Comparison of ENCODE assay signal across 19 cellular contexts in genomic region chr13:111206148-111206547, GRCh38.
"Had no signal": no experiment of that assay in that cellular context is flagged by ENCODE, and none has a peak within 500 bp of the region (broad histone marks: within the 10 kb centered on the region; RNA-seq: fewer than 3 reads in every experiment).

No MANE protein-coding gene starts in this region.

- H3K9me3 ChIP-seq: right atrium auricular region, tibial nerve, vagina had no signal

- H3K27me3 ChIP-seq: cardiac muscle cell, foreskin keratinocyte, right atrium auricular region, tibial nerve, vagina had no signal

- H3K27ac Mint-ChIP-seq: activated CD4-positive, alpha-beta T cell treated with anti-CD3 and anti-CD28 coated beads for 36 hours; activated naive CD8-positive, alpha-beta T cell treated with anti-CD3 and anti-CD28 coated beads for 36 hours; activated T-helper 17 cell treated with anti-CD3 and anti-CD28 coated beads, Interleukin-2, amount 50 U/mL, for 72 hours; endodermal cell; progenitor cell of endocrine pancreas had no signal

- DNase-seq: activated CD4-positive, alpha-beta T cell treated with anti-CD3 and anti-CD28 coated beads for 36 hours; activated CD4-positive, alpha-beta T cell treated with anti-CD3 and anti-CD28 coated beads, Interleukin-2, amount 50 U/mL, for 48 hours; activated naive CD4-positive, alpha-beta T cell; activated naive CD8-positive, alpha-beta T cell treated with anti-CD3 and anti-CD28 coated beads for 36 hours; amniotic stem cell; endodermal cell; foreskin keratinocyte; islet precursor cell; midbrain; stimulated activated CD4-positive, alpha-beta T cell treated with anti-CD3 and anti-CD28 coated beads, Interleukin-12 subunit alpha, Interleukin-12 subunit beta, amount 100 ng/mL, for 4 hours; stimulated activated CD4-positive, alpha-beta T cell treated with anti-CD3 and anti-CD28 coated beads, Interleukin-2, amount 100 ng/mL, for 24 hours; stimulated activated naive CD4-positive, alpha-beta T cell treated with Interleukin-2 at 50 U/mL for 16 hours; T-helper 2 cell had no signal

- H3K4me1 ChIP-seq: foreskin keratinocyte had no signal

- ATAC-seq: activated CD4-positive, alpha-beta T cell treated with anti-CD3 and anti-CD28 coated beads for 36 hours; activated T-helper 17 cell treated with anti-CD3 and anti-CD28 coated beads, Interleukin-2, amount 50 U/mL, for 72 hours; foreskin keratinocyte had no signal

- H3K36me3 ChIP-seq: cardiac muscle cell, right atrium auricular region, vagina had no signal

- H3K27ac ChIP-seq: cardiac muscle cell, foreskin keratinocyte, vagina had no signal

- H3K4me3 Mint-ChIP-seq: activated CD4-positive, alpha-beta T cell treated with anti-CD3 and anti-CD28 coated beads for 36 hours; activated naive CD8-positive, alpha-beta T cell treated with anti-CD3 and anti-CD28 coated beads for 36 hours; activated T-helper 17 cell treated with anti-CD3 and anti-CD28 coated beads, Interleukin-2, amount 50 U/mL, for 72 hours; endodermal cell had no signal

- H3K27me3 Mint-ChIP-seq: activated CD4-positive, alpha-beta T cell treated with anti-CD3 and anti-CD28 coated beads for 36 hours; activated naive CD8-positive, alpha-beta T cell treated with anti-CD3 and anti-CD28 coated beads for 36 hours; activated T-helper 17 cell treated with anti-CD3 and anti-CD28 coated beads, Interleukin-2, amount 50 U/mL, for 72 hours; progenitor cell of endocrine pancreas had no signal

- H3K9me3 Mint-ChIP-seq: activated naive CD8-positive, alpha-beta T cell treated with anti-CD3 and anti-CD28 coated beads for 36 hours; activated T-helper 17 cell treated with anti-CD3 and anti-CD28 coated beads, Interleukin-2, amount 50 U/mL, for 72 hours; endodermal cell had no signal

- H3K4me3 ChIP-seq: cardiac muscle cell, right atrium auricular region, tibial nerve, vagina had no signal
